11 cellular contexts compared by ENCODE assay signal in genomic region chr18:28013064-28013463, GRCh38.
DNase-seq lines count a peak whose midpoint lies in the region; FAIRE-seq and TF ChIP-seq lines count a peak whose summit lies in the region.
"Had no signal": no experiment of that assay in that cellular context is flagged by ENCODE, and none has a peak within 500 bp of the region (broad histone marks: within the 10 kb centered on the region; RNA-seq: fewer than 3 reads in every experiment).

No MANE protein-coding gene starts in this region.

- TF ChIP-seq POLR2A in adrenal gland (IDR thresholded peaks at IDR 0.05) (no peak), spleen (IDR thresholded peaks at IDR 0.05) (no peak)

- H3K9ac ChIP-seq in keratinocyte (ENCODE audit: control insufficient read depth, extremely low read depth, insufficient read depth, low read length), result no peak overlapping the region

- no peaks in the 10 kb centered on the region for H3K79me2 ChIP-seq in keratinocyte (ENCODE audit: control insufficient read depth, insufficient read depth, low read length)

- H3K4me1 ChIP-seq in adrenal gland (replicated peaks in 1 of 2) (no peaks in the 10 kb centered on the region), keratinocyte (ENCODE audit: control insufficient read depth, extremely low read depth, insufficient read depth, low read length) (no peaks in the 10 kb centered on the region), spleen (no peaks in the 10 kb centered on the region)

- CTCF ChIA-PET in AG04450 (lab: Charles Lee), result interaction anchor here (0.6 to 1.5 kb wide), 8 partner anchors 9 to 177 kb away, joined by 3 to 7 read pairs (median 4); no protein-coding TSS in a partner anchor

- dilution Hi-C loops in keratinocyte (cut with MboI; ENCODE audit: extremely low pct_ligation_motif_present, low sequenced_read_pairs), result no loop called here

- no peak overlapping the region for H3K4me2 ChIP-seq in keratinocyte (ENCODE audit: control insufficient read depth, extremely low read depth, insufficient read depth, low read depth, low read length)

- no peak overlapping the region for H3K4me3 ChIP-seq in AG04450 (ENCODE audit: low read depth, low read length)
- no peak overlapping the region for H3K4me3 ChIP-seq in adrenal gland
- H3K4me3 ChIP-seq in keratinocyte (ENCODE audit: control insufficient read depth in 2 of 3, extremely low read depth in 1 of 3, insufficient read depth in 2 of 3, low read depth in 1 of 3, low read length in 3 of 3), result no peak overlapping the region
- H3K4me3 ChIP-seq in spleen, result no peak overlapping the region
- H3K4me3 ChIP-seq in H7 (ENCODE audit: insufficient read depth, low read depth, low read length), result no peak overlapping the region

- H3K9me1 ChIP-seq in keratinocyte (ENCODE audit: control insufficient read depth, extremely low read depth, insufficient read depth, low read length), result no peaks in the 10 kb centered on the region

- FAIRE-seq in keratinocyte (lab: Jason Lieb, UNC), result no peak

- no peak overlapping the region for H2AFZ ChIP-seq in keratinocyte (ENCODE audit: control insufficient read depth, low read length)

- no peaks in the 10 kb centered on the region for H3K27me3 ChIP-seq in AG04450 (ENCODE audit: control insufficient read depth, insufficient read depth, low read length)
- H3K27me3 ChIP-seq in adrenal gland, result no peaks in the 10 kb centered on the region
- no peaks in the 10 kb centered on the region for H3K27me3 ChIP-seq in keratinocyte (ENCODE audit: control insufficient read depth, extremely low read depth, insufficient read depth, low read length)
- no peaks in the 10 kb centered on the region for H3K27me3 ChIP-seq in spleen (replicated peaks in 1 of 7)
- H3K27me3 ChIP-seq in H7 (ENCODE audit: control insufficient read depth, insufficient read depth, low read length), result no peaks in the 10 kb centered on the region

- POLR2A ChIA-PET in AG04450 (lab: Yijun Ruan, JAX), result no interaction called here

- DNase-seq in AG04450 (ENCODE audit: low read depth, low spot score) (peak; percentile 1), H4 (ENCODE audit: low spot score) (peak; percentile 12), adrenal gland (no peak), keratinocyte (ENCODE audit: low read depth, low spot score) (no peak), activated T-cell treated with anti-CD3 and anti-CD28 coated beads for 4 hours (no peak), spleen (no peak), H7 (no peak)
- no peak for DNase-seq in activated CD4-positive, CD25-positive, alpha-beta regulatory T cell (lab: John Stamatoyannopoulos, UW)
- DNase-seq: activated CD4-positive, alpha-beta T cell treated with anti-CD3 and anti-CD28 coated beads for 36 hours; DMS79 treated with DMSO at 0.1 percent for 48 hours; RPMI8226 had no signal

- intact Hi-C loops in adrenal gland (cut with DNase I), result no loop called here
- intact Hi-C loops in spleen (cut with DNase I; ENCODE audit: low total_unique reads), result loop anchor here (10.0 kb wide), 1 partner anchor 162 kb away; the partner anchor contains the start of gene CDH2

- 64 to 81% (median 71%) methylated on average over 1 of the region's 1 CpG for WGBS in adrenal gland, 4 donors
- WGBS in spleen, 5 donors, result 72 to 86% (median 76%) methylated on average over 1 of the region's 1 CpG

- H3K27ac ChIP-seq in AG04450 (ENCODE audit: low read depth, low read length) (no peak overlapping the region), adrenal gland (no peak overlapping the region), keratinocyte (ENCODE audit: control insufficient read depth, insufficient read depth, low read length) (no peak overlapping the region), spleen (no peak overlapping the region)

- TF ChIP-seq CTCF in AG04450 (IDR thresholded peaks at IDR 0.05; ENCODE audit: low read depth, low read length) (peak; percentile 68), adrenal gland (IDR thresholded peaks at IDR 0.05) (peak; percentile 14 to 55 (median 40)), keratinocyte (optimal IDR thresholded peaks at IDR 0.05 in 1 of 3, IDR thresholded peaks at IDR 0.05 in 1 of 3, conservative IDR thresholded peaks at IDR 0.05 in 1 of 3; ENCODE audit: extremely low read depth in 1 of 3, insufficient read depth in 2 of 3, low read length in 3 of 3) (peak in 2 of 3 experiments; percentile 17 to 33), spleen (IDR thresholded peaks at IDR 0.05 in 8 of 11, conservative IDR thresholded peaks at IDR 0.05 in 3 of 11) (peak in 3 of 11 experiments; percentile 20 to 44 (median 35))

- H3K36me3 ChIP-seq in adrenal gland (replicated peaks in 1 of 2) (peaks cover 0 to 4% of the 10 kb centered on the region in 2 donors), keratinocyte (ENCODE audit: control insufficient read depth in 2 of 2, extremely low read depth in 1 of 2, insufficient read depth in 2 of 2, low read length in 2 of 2) (no peaks in the 10 kb centered on the region), spleen (no peaks in the 10 kb centered on the region), H7 (replicated peaks; ENCODE audit: control insufficient read depth, insufficient read depth, low read length) (no peaks in the 10 kb centered on the region)

- H3K9me3 ChIP-seq in AG04450 (ENCODE audit: control insufficient read depth, insufficient read depth, low read length) (no peaks in the 10 kb centered on the region), adrenal gland (replicated peaks in 1 of 3) (no peaks in the 10 kb centered on the region), keratinocyte (ENCODE audit: control insufficient read depth, low read depth, low read length) (no peaks in the 10 kb centered on the region), spleen (no peaks in the 10 kb centered on the region)

- H4K20me1 ChIP-seq in keratinocyte (ENCODE audit: control insufficient read depth, extremely low read depth, insufficient read depth, low read length), result no peaks in the 10 kb centered on the region

Comparison
In these comparisons a context has a peak if more than half of its experiments do, and no peak if none do; other contexts are left out.
1. DNase-seq: peak in AG04450 (single experiment) and H4 (single experiment); none in adrenal gland (0 of 7), keratinocyte (single experiment), activated T-cell treated with anti-CD3 and anti-CD28 coated beads for 4 hours (single experiment), spleen (single experiment), H7 (single experiment) and activated CD4-positive, CD25-positive, alpha-beta regulatory T cell (0 of 4).